1 cellular context compared by ENCODE assay signal in genomic region chr19:33215438-33216197, GRCh38.
TF ChIP-seq lines count a peak whose summit lies in the region.

No MANE protein-coding gene starts in this region.

TF ChIP-seq in HepG2, 621 proteins besides CTCF, POLR2A, EP300 and RAD21:
- TF ChIP-seq MIER2 (CRISPR knock-in tag; IDR thresholded peaks at IDR 0.05): no peak
- TF ChIP-seq YEATS4 (CRISPR knock-in tag; IDR thresholded peaks at IDR 0.05; ENCODE audit: borderline replicate concordance): no peak
- TF ChIP-seq ZNF678 (CRISPR knock-in tag; IDR thresholded peaks at IDR 0.05): no peak
- no peak for TF ChIP-seq RNF2 (conservative IDR thresholded peaks at IDR 0.05; ENCODE audit: low read depth)
- TF ChIP-seq ZNF878 (CRISPR knock-in tag; IDR thresholded peaks at IDR 0.05): no peak
- no peak for TF ChIP-seq DMAP1 (CRISPR knock-in tag; IDR thresholded peaks at IDR 0.05)
- no peak for TF ChIP-seq ZNF557 (CRISPR knock-in tag; IDR thresholded peaks at IDR 0.05)
- TF ChIP-seq FOXK1 (CRISPR knock-in tag; IDR thresholded peaks at IDR 0.05; ENCODE audit: borderline replicate concordance, low read depth): no peak
- no peak for TF ChIP-seq KLF12 (CRISPR knock-in tag; IDR thresholded peaks at IDR 0.05; ENCODE audit: borderline replicate concordance)
- TF ChIP-seq CERS6 (CRISPR knock-in tag; IDR thresholded peaks at IDR 0.05): no peak
